In the genomic region with DNA sequence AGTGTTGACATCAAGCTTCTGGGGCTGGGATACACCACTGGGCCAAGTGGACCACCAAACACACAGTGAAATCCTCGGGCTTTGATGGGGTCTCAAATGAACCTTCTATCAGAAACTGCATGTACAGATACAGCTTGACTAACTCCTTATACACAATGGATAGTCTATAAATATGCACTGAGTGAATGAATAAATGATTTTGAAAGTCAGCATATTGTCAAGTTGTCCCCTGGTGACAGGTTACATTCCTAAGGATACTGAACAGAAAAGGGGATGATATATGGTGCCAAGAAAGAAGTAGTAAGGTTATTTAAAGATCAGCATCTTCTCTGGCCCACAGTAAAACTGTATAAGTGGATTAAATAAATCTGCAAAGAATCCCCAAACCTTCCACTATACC, we compare ENCODE assay signal across 18 cellular contexts.
"Had no signal": no experiment of that assay in that cellular context is flagged by ENCODE, and none has a peak within 500 bp of the region (broad histone marks: within the 10 kb centered on the region; RNA-seq: fewer than 3 reads in every experiment).

No MANE protein-coding gene starts in this region.

- ATAC-seq: effector memory CD8-positive, alpha-beta T cell; foreskin keratinocyte; mucosa of descending colon; naive thymus-derived CD8-positive, alpha-beta T cell had no signal

- H3K79me2 ChIP-seq: hepatocyte had no signal

- H3K4me2 ChIP-seq: hepatocyte had no signal

- H3K4me1 ChIP-seq: foreskin keratinocyte, thyroid gland, vagina had no signal

- H3K4me3 ChIP-seq: hepatocyte, left ventricle myocardium inferior, lung, mucosa of descending colon, ovary, right atrium auricular region, suprapubic skin, thyroid gland, upper lobe of left lung, vagina had no signal

- H3K27me3 ChIP-seq: foreskin keratinocyte, hepatocyte, ovary, right atrium auricular region, suprapubic skin, thyroid gland, upper lobe of left lung, vagina had no signal

- DNase-seq: effector memory CD8-positive, alpha-beta T cell; foreskin keratinocyte; kidney; left cardiac atrium; left ventricle myocardium inferior; mucosa of descending colon; naive thymus-derived CD8-positive, alpha-beta T cell; ovary; small intestine; stimulated activated CD4-positive, alpha-beta T cell treated with anti-CD3 and anti-CD28 coated beads, Interleukin-2, amount 100 ng/mL, for 48 hours; stimulated activated naive CD4-positive, alpha-beta T cell treated with Interleukin-2 at 50 U/mL for 16 hours; thyroid gland; upper lobe of left lung had no signal

- H2AFZ ChIP-seq: hepatocyte had no signal

- H3K9me3 ChIP-seq: left ventricle myocardium inferior, mucosa of descending colon, ovary, right atrium auricular region, suprapubic skin, thyroid gland, upper lobe of left lung, vagina had no signal

- FAIRE-seq: kidney, small intestine had no signal

- H3K36me3 ChIP-seq: left ventricle myocardium inferior, ovary, right atrium auricular region, suprapubic skin, thyroid gland, upper lobe of left lung, vagina had no signal

- H3K27ac ChIP-seq: foreskin keratinocyte, left ventricle myocardium inferior, ovary, right atrium auricular region, suprapubic skin, thyroid gland, upper lobe of left lung, vagina had no signal
